In the genomic region with DNA sequence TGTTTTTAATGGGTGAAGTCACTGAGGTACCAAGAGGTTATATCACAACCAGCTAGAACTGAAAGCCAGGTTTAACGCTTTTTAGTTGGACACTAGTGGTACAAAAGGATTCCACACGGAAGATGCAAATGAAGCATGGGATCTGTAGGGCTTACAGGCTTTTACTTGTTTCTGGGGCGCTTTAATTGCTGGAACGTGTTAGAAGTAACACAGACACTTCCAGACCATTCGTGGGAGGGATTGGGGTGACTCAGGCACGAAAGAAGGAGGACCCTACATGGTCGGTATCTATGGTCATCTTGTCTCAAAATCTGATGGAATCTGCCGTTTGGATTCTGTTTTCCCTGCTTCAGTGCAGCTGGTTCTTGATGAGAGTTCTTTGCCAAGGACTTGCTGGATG, we compare ENCODE assay signal across 8 cellular contexts. TPM values are rescaled to one million over a fixed set of nuclear protein-coding genes. Genes with fewer than 3 reads are reported as not detected.
A peak's percentile ranks its signal among the peaks of the same experiment; 100 is the strongest.
DNase-seq lines count a peak whose midpoint lies in the region; ATAC-seq and TF ChIP-seq lines count a peak whose summit lies in the region.

No MANE protein-coding gene starts in this region.

- no peak for TF ChIP-seq POLR2A in upper lobe of left lung (IDR thresholded peaks at IDR 0.05)

- peak overlapping the region; percentile 53 to 56 for H3K9ac ChIP-seq in liver (ENCODE audit: low read depth in 1 of 2, low read length in 2 of 2)

- ATAC-seq in upper lobe of left lung (ENCODE audit: low FRiP score in 2 of 2), result no peak
- ATAC-seq in GM19395 (IDR thresholded peaks at IDR 0.05; ENCODE audit: unreplicated experiment), result no peak

- peak overlapping the region; percentile 87 for H3K27ac ChIP-seq in cardiac muscle cell
- no peak overlapping the region for H3K27ac ChIP-seq in ascending aorta
- H3K27ac ChIP-seq in liver (ENCODE audit: low read depth in 1 of 2, low read length in 2 of 2), result no peak overlapping the region
- H3K27ac ChIP-seq in upper lobe of left lung, result no peak overlapping the region

- H3K4me3 ChIP-seq in cardiac muscle cell (peak overlapping the region; percentile 63), ascending aorta (peak overlapping the region; percentile 67 to 88), liver (ENCODE audit: low read depth in 1 of 3, low read length in 3 of 3) (peak overlapping the region; percentile 89 to 98 (median 93)), upper lobe of left lung (peak overlapping the region in 3 of 4 donors; percentile 81 to 99 (median 98))

- TF ChIP-seq RAD21 in liver (IDR thresholded peaks at IDR 0.05), result no peak

- WGBS in liver, result 41% methylated on average over 8 of the region's 8 CpGs
- WGBS in upper lobe of left lung, 2 donors, result 51 to 55% methylated on average over 8 of the region's 8 CpGs

- H3K27me3 ChIP-seq in cardiac muscle cell (no peaks in the 10 kb centered on the region), ascending aorta (no peaks in the 10 kb centered on the region), liver (ENCODE audit: control insufficient read depth in 4 of 4, insufficient read depth in 4 of 4, low read length in 3 of 4) (no peaks in the 10 kb centered on the region), upper lobe of left lung (no peaks in the 10 kb centered on the region)

- TF ChIP-seq CTCF in cardiac muscle cell (IDR thresholded peaks at IDR 0.05; ENCODE audit: low read depth, low read length), result no peak
- TF ChIP-seq CTCF in ascending aorta (IDR thresholded peaks at IDR 0.05), result no peak
- TF ChIP-seq CTCF in liver (IDR thresholded peaks at IDR 0.05; ENCODE audit: low read depth, low read length, missing input control), result no peak
- TF ChIP-seq CTCF in upper lobe of left lung (IDR thresholded peaks at IDR 0.05), result no peak

- intact Hi-C loops in cardiac septum (cut with DNase I), result loop anchor here (5.0 kb wide), 1 partner anchor 80 kb away; the partner anchor contains the start of gene POLD2
- intact Hi-C loops in ascending aorta (cut with DNase I), result loop anchor here (1.0 to 5.0 kb wide), 4 partner anchors 57 to 183 kb away; partner anchors contain the start of gene POLD2

- no peak for TF ChIP-seq EP300 in upper lobe of left lung (IDR thresholded peaks at IDR 0.05)

- H3K9me3 ChIP-seq in cardiac muscle cell (ENCODE audit: low read depth) (no peaks in the 10 kb centered on the region), ascending aorta (no peaks in the 10 kb centered on the region), liver (ENCODE audit: control insufficient read depth in 4 of 4, low read length in 3 of 4) (no peaks in the 10 kb centered on the region), upper lobe of left lung (no peaks in the 10 kb centered on the region)

- DNase-seq in cardiac muscle cell (ENCODE audit: low read depth in 1 of 2, low spot score in 1 of 2) (no peak), cardiac septum (ENCODE audit: low spot score) (no peak), ascending aorta (ENCODE audit: low spot score in 2 of 2) (no peak), upper lobe of left lung (no peak), ecto neural progenitor cell (ENCODE audit: low spot score) (no peak), NCI-H2227 (lab: John Stamatoyannopoulos, UW; ENCODE audit: unreplicated experiment) (no peak)

- peaks cover 21% of the 10 kb centered on the region for H3K36me3 ChIP-seq in cardiac muscle cell
- peaks cover 16 to 25% of the 10 kb centered on the region in 2 donors for H3K36me3 ChIP-seq in ascending aorta
- H3K36me3 ChIP-seq in liver (ENCODE audit: control insufficient read depth in 4 of 4, insufficient read depth in 3 of 4, low read depth in 1 of 4, low read length in 3 of 4), result peaks cover 0 to 21% (median 14%) of the 10 kb centered on the region in 4 donors
- H3K36me3 ChIP-seq in upper lobe of left lung, result peaks cover 13 to 33% (median 24%) of the 10 kb centered on the region in 4 donors

- H3K4me1 ChIP-seq in cardiac muscle cell (ENCODE audit: low read depth) (peaks cover 12% of the 10 kb centered on the region), ascending aorta (no peaks in the 10 kb centered on the region), liver (ENCODE audit: control insufficient read depth in 4 of 4, insufficient read depth in 4 of 4, low read length in 3 of 4) (peaks cover 0 to 20% (median 14%) of the 10 kb centered on the region in 4 donors), upper lobe of left lung (peaks cover 11 to 26% (median 16%) of the 10 kb centered on the region in 4 donors)

TF ChIP-seq in liver, 16 proteins besides CTCF, POLR2A, EP300 and RAD21:
- TF ChIP-seq NR2F2 (IDR thresholded peaks at IDR 0.05) (no peak), RXRA (IDR thresholded peaks at IDR 0.05) (no peak), HNF4G (IDR thresholded peaks at IDR 0.05) (no peak), FOXA1 (IDR thresholded peaks at IDR 0.05) (no peak), FOXA2 (IDR thresholded peaks at IDR 0.05) (no peak), HNF4A (conservative IDR thresholded peaks at IDR 0.05) (no peak), GABPA (IDR thresholded peaks at IDR 0.05 in 1 of 2, conservative IDR thresholded peaks at IDR 0.05 in 1 of 2) (no peak), JUND (IDR thresholded peaks at IDR 0.05) (no peak), EGR1 (IDR thresholded peaks at IDR 0.05; ENCODE audit: low read depth in 2 of 2) (no peak), SP1 (IDR thresholded peaks at IDR 0.05) (no peak), REST (IDR thresholded peaks at IDR 0.05) (no peak), ATF3 (IDR thresholded peaks at IDR 0.05) (no peak)
- TF ChIP-seq, protein P1, sequence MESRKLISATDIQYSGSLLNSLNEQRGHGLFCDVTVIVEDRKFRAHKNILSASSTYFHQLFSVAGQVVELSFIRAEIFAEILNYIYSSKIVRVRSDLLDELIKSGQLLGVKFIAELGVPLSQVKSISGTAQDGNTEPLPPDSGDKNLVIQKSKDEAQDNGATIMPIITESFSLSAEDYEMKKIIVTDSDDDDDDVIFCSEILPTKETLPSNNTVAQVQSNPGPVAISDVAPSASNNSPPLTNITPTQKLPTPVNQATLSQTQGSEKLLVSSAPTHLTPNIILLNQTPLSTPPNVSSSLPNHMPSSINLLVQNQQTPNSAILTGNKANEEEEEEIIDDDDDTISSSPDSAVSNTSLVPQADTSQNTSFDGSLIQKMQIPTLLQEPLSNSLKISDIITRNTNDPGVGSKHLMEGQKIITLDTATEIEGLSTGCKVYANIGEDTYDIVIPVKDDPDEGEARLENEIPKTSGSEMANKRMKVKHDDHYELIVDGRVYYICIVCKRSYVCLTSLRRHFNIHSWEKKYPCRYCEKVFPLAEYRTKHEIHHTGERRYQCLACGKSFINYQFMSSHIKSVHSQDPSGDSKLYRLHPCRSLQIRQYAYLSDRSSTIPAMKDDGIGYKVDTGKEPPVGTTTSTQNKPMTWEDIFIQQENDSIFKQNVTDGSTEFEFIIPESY (IDR thresholded peaks at IDR 0.05), result no peak
- TF ChIP-seq, protein P2, sequence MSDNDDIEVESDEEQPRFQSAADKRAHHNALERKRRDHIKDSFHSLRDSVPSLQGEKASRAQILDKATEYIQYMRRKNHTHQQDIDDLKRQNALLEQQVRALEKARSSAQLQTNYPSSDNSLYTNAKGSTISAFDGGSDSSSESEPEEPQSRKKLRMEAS (IDR thresholded peaks at IDR 0.05), result no peak
TF ChIP-seq in liver: peak in this region for 0.

RNA-seq across cellular contexts. Expression of gene YKT6, which starts 1.0 kb away (rescaled TPM):
- total RNA-seq in cardiac muscle cell (59.8 and 92.9 TPM in 2 replicates), cardiac septum (56.1 TPM), ascending aorta (40.1 TPM), liver (10 to 100 TPM; 21.8 to 22.0 TPM), upper lobe of left lung (10 to 100 TPM; 29.3 to 70.2 (median 53.1) TPM)
- polyA plus RNA-seq in cardiac muscle cell (76.2 and 105 TPM in 2 replicates), liver (10 to 100 TPM in 1 of 2 donors, 1 to 10 TPM in 1; 8.1 to 20.3 TPM)

RNA-seq across cellular contexts. Expression of gene GCK, which starts 12.6 kb away (rescaled TPM):
- total RNA-seq in cardiac muscle cell (19.1 and 46.4 TPM in 2 replicates), cardiac septum (3.7 TPM), ascending aorta (2.7 TPM), liver (under 1 TPM; 0.09 to 0.67 TPM), upper lobe of left lung (under 1 TPM in 4 of 6 donors, not detected in 2; 0.17 to 0.49 (median 0.30) TPM)
- polyA plus RNA-seq in cardiac muscle cell (26.7 and 62.9 TPM in 2 replicates), liver (10 to 100 TPM in 1 of 2 donors, under 1 TPM in 1; 0.22 to 12.7 TPM)
